Comparison of ENCODE assay signal across 8 cellular contexts in genomic region chr9:6646028-6646636, GRCh38. TPM values are rescaled to one million over a fixed set of nuclear protein-coding genes. Genes with fewer than 3 reads are reported as not detected.
DNase-seq lines count a peak whose midpoint lies in the region; ATAC-seq and TF ChIP-seq lines count a peak whose summit lies in the region.

No MANE protein-coding gene starts in this region.

- no peak overlapping the region for H2BK5ac ChIP-seq in mesenchymal stem cell (ENCODE audit: low read depth, low read length, poor library complexity, severe bottlenecking)

- H3K27me3 Mint-ChIP-seq in activated naive CD8-positive, alpha-beta T cell treated with anti-CD3 and anti-CD28 coated beads, Interleukin-2, amount 10 ng/mL, durations not matched to agents 7 days and 5 days: peaks cover 80% of the 10 kb centered on the region

- DNase-seq in HK-2 (ENCODE audit: unreplicated experiment): peak; percentile 15
- DNase-seq in activated naive CD8-positive, alpha-beta T cell treated with anti-CD3 and anti-CD28 coated beads, Interleukin-2, amount 10 ng/mL, durations not matched to agents 7 days and 5 days: no peak
- no peak for DNase-seq in mesenchymal stem cell
- DNase-seq in tibial artery: no peak
- DNase-seq in NCI-H510A treated with DMSO at 0.1 percent for 48 hours (lab: John Stamatoyannopoulos, UW): no peak
- DNase-seq in iPS-NIHi7 (ENCODE audit: extremely low spot score): no peak

- no peak overlapping the region for H3K9ac ChIP-seq in mesenchymal stem cell (ENCODE audit: low read length)

- no peak overlapping the region for H3K14ac ChIP-seq in mesenchymal stem cell (ENCODE audit: low read length in 2 of 2)

- no peak overlapping the region for H3K23ac ChIP-seq in mesenchymal stem cell (ENCODE audit: low read length in 2 of 2)

- no peaks in the 10 kb centered on the region for H3F3A ChIP-seq in DOHH2 (ENCODE audit: control insufficient read depth, insufficient read depth)

- TF ChIP-seq CTCF in DOHH2 (IDR thresholded peaks at IDR 0.05; ENCODE audit: low read depth, low read length, poor library complexity, severe bottlenecking) (no peak), tibial artery (IDR thresholded peaks at IDR 0.05) (no peak)

- H3K18ac ChIP-seq in mesenchymal stem cell (ENCODE audit: low read depth in 1 of 2, low read length in 2 of 2): no peak overlapping the region

- no peaks in the 10 kb centered on the region for H3K9me3 Mint-ChIP-seq in activated naive CD8-positive, alpha-beta T cell treated with anti-CD3 and anti-CD28 coated beads, Interleukin-2, amount 10 ng/mL, durations not matched to agents 7 days and 5 days

- H3K4me3 ChIP-seq in DOHH2 (ENCODE audit: low read length) (peak overlapping the region; percentile 60), mesenchymal stem cell (ENCODE audit: insufficient read depth in 1 of 2, low read depth in 1 of 2, low read length in 2 of 2) (peak overlapping the region; percentile 37 to 63), tibial artery (peak overlapping the region; percentile 43 to 52)

- H3K9me3 ChIP-seq in DOHH2 (ENCODE audit: control insufficient read depth, insufficient read depth, low read length) (no peaks in the 10 kb centered on the region), mesenchymal stem cell (ENCODE audit: control insufficient read depth, low read length) (no peaks in the 10 kb centered on the region), tibial artery (no peaks in the 10 kb centered on the region)

- no peak overlapping the region for H2AK5ac ChIP-seq in mesenchymal stem cell (ENCODE audit: low read length, severe bottlenecking)

- no peak overlapping the region for H3K27ac Mint-ChIP-seq in activated naive CD8-positive, alpha-beta T cell treated with anti-CD3 and anti-CD28 coated beads, Interleukin-2, amount 10 ng/mL, durations not matched to agents 7 days and 5 days

- H4K91ac ChIP-seq in mesenchymal stem cell (ENCODE audit: low read length): no peak overlapping the region

- H3K36me3 Mint-ChIP-seq in activated naive CD8-positive, alpha-beta T cell treated with anti-CD3 and anti-CD28 coated beads, Interleukin-2, amount 10 ng/mL, durations not matched to agents 7 days and 5 days: no peaks in the 10 kb centered on the region

- ATAC-seq in activated naive CD8-positive, alpha-beta T cell treated with anti-CD3 and anti-CD28 coated beads, Interleukin-2, amount 10 ng/mL, durations not matched to agents 7 days and 5 days (ENCODE audit: low read depth): peak; percentile 14
- ATAC-seq in HG03135 (IDR thresholded peaks at IDR 0.05; ENCODE audit: unreplicated experiment): no peak

- H4K8ac ChIP-seq in mesenchymal stem cell (ENCODE audit: low read length): no peak overlapping the region

- H3K27ac ChIP-seq in DOHH2 (ENCODE audit: low read depth, low read length) (no peak overlapping the region), mesenchymal stem cell (ENCODE audit: low read length, poor library complexity, severe bottlenecking) (no peak overlapping the region), tibial artery (no peak overlapping the region)

- H3K36me3 ChIP-seq in DOHH2 (ENCODE audit: control insufficient read depth, low read length): no peaks in the 10 kb centered on the region
- no peaks in the 10 kb centered on the region for H3K36me3 ChIP-seq in mesenchymal stem cell (ENCODE audit: control insufficient read depth in 1 of 2, insufficient read depth in 2 of 2, low read depth in 1 of 2, low read length in 2 of 2)
- no peaks in the 10 kb centered on the region for H3K36me3 ChIP-seq in tibial artery

- H3K4me3 Mint-ChIP-seq in activated naive CD8-positive, alpha-beta T cell treated with anti-CD3 and anti-CD28 coated beads, Interleukin-2, amount 10 ng/mL, durations not matched to agents 7 days and 5 days: peak overlapping the region; percentile 69

- H4K20me1 ChIP-seq in DOHH2 (ENCODE audit: control insufficient read depth, insufficient read depth, low read depth, low read length): no peaks in the 10 kb centered on the region

- no peaks in the 10 kb centered on the region for H3K9me2 ChIP-seq in DOHH2 (replicated peaks; ENCODE audit: control insufficient read depth, low read length)

- H3K27me3 ChIP-seq in DOHH2 (ENCODE audit: control insufficient read depth, low read length) (peaks cover 44% of the 10 kb centered on the region), mesenchymal stem cell (ENCODE audit: control insufficient read depth in 1 of 2, insufficient read depth in 1 of 2, low read length in 2 of 2) (peaks cover 59 to 76% of the 10 kb centered on the region in 2 experiments), tibial artery (peaks cover 0 to 44% of the 10 kb centered on the region in 2 donors)

- no peak overlapping the region for H2AFZ ChIP-seq in mesenchymal stem cell (ENCODE audit: low read depth, low read length)

- no peak overlapping the region for H3K4ac ChIP-seq in mesenchymal stem cell (ENCODE audit: low read depth in 1 of 2, low read length in 2 of 2)

- peaks cover 12% of the 10 kb centered on the region for H3K4me1 Mint-ChIP-seq in activated naive CD8-positive, alpha-beta T cell treated with anti-CD3 and anti-CD28 coated beads, Interleukin-2, amount 10 ng/mL, durations not matched to agents 7 days and 5 days

- intact Hi-C loops in tibial artery (cut with DNase I; ENCODE audit: low total_unique reads): no loop called here

- no peaks in the 10 kb centered on the region for H3K79me1 ChIP-seq in mesenchymal stem cell (replicated peaks; ENCODE audit: low read length, poor library complexity, severe bottlenecking)

- H2BK12ac ChIP-seq in mesenchymal stem cell (ENCODE audit: low read length in 2 of 2): no peak overlapping the region

- no peaks in the 10 kb centered on the region for H3K79me2 ChIP-seq in DOHH2 (ENCODE audit: control insufficient read depth, low read length)

- H2BK120ac ChIP-seq in mesenchymal stem cell (ENCODE audit: low read depth, low read length): no peak overlapping the region

- POLR2A ChIA-PET in activated naive CD8-positive, alpha-beta T cell treated with anti-CD3 and anti-CD28 coated beads, Interleukin-2, amount 10 ng/mL, durations not matched to agents 7 days and 5 days (lab: Charles Lee): interaction anchor here (1.0 kb wide), 1 partner anchor 36 kb away, joined by 3 read pairs; no protein-coding TSS in a partner anchor

- H3K4me2 ChIP-seq in DOHH2 (ENCODE audit: low read length) (peak overlapping the region; percentile 44), mesenchymal stem cell (ENCODE audit: low read length, poor library complexity, severe bottlenecking) (peak overlapping the region; percentile 86)

- H2BK15ac ChIP-seq in mesenchymal stem cell (ENCODE audit: low read depth, poor library complexity, severe bottlenecking): no peak overlapping the region

- 25% methylated on average over 13 of the region's 18 CpGs for WGBS in mesenchymal stem cell

- H3K4me1 ChIP-seq in DOHH2 (ENCODE audit: control insufficient read depth, low read length): no peaks in the 10 kb centered on the region
- peaks cover 13% of the 10 kb centered on the region for H3K4me1 ChIP-seq in mesenchymal stem cell (ENCODE audit: control insufficient read depth, insufficient read depth, low read depth, low read length)
- peaks cover 0 to 23% (median 15%) of the 10 kb centered on the region in 4 donors for H3K4me1 ChIP-seq in tibial artery

RNA-seq across cellular contexts. Expression of gene GLDC, which starts 0.6 kb away (rescaled TPM):
- not detected for total RNA-seq in activated naive CD8-positive, alpha-beta T cell treated with anti-CD3 and anti-CD28 coated beads, Interleukin-2, amount 10 ng/mL, durations not matched to agents 7 days and 5 days
- polyA plus RNA-seq in mesenchymal stem cell (2013, experiment 1 of 2): 0.28 TPM
- polyA plus RNA-seq in mesenchymal stem cell (2013, experiment 2 of 2): 0.45 TPM
